23 cellular contexts compared by ENCODE assay signal in genomic region chr7:108492742-108493141, GRCh38. TPM values are rescaled to one million over a fixed set of nuclear protein-coding genes. Genes with fewer than 3 reads are reported as not detected.
DNase-seq lines count a peak whose midpoint lies in the region; ATAC-seq lines count a peak whose summit lies in the region.
"Had no signal": no experiment of that assay in that cellular context is flagged by ENCODE, and none has a peak within 500 bp of the region (broad histone marks: within the 10 kb centered on the region; RNA-seq: fewer than 3 reads in every experiment).

No MANE protein-coding gene starts in this region.

- DNase-seq in Daoy (ENCODE audit: low read depth) (peak; percentile 71), M059J (ENCODE audit: low read depth) (peak; percentile 37), astrocyte of the hippocampus (ENCODE audit: low read depth, low spot score) (peak; percentile 24), lung microvascular endothelial cell (ENCODE audit: low read depth in 2 of 2) (peak; percentile 8 to 30), activated gamma-delta T cell (lab: John Stamatoyannopoulos, UW) (no peak), NCI-H345 treated with DMSO at 0.1 percent for 48 hours (lab: John Stamatoyannopoulos, UW; ENCODE audit: unreplicated experiment) (no peak)
- DNase-seq: activated CD4-positive, alpha-beta T cell treated with anti-CD3 and anti-CD28 coated beads for 1 hour; activated CD8-positive, alpha-beta T cell treated with anti-CD3 and anti-CD28 coated beads, Interleukin-2, amount 10 ng/mL, durations not matched to agents 7 days and 5 days; activated effector memory CD4-positive, alpha-beta T cell treated with anti-CD3 and anti-CD28 coated beads, Interleukin-2, amount 50 U/mL, for 16 hours; activated T-cell treated with anti-CD3 and anti-CD28 coated beads for 4 hours; Caco-2; effector memory CD8-positive, alpha-beta T cell; IMR-90; kidney glomerular epithelial cell; NCI-H1436; nucleus accumbens; retina; SIG-M5; small intestine; stimulated activated CD4-positive, alpha-beta T cell treated with anti-CD3 and anti-CD28 coated beads, Interleukin-2, amount 100 ng/mL, for 24 hours; T-cell had no signal

- no peak for ATAC-seq in HG03354 (IDR thresholded peaks at IDR 0.05; ENCODE audit: poor library complexity, severe bottlenecking, unreplicated experiment)
- ATAC-seq: activated CD8-positive, alpha-beta T cell treated with anti-CD3 and anti-CD28 coated beads, Interleukin-2, amount 10 ng/mL, durations not matched to agents 7 days and 5 days; effector memory CD8-positive, alpha-beta T cell; stimulated activated effector memory CD8-positive, alpha-beta T cell treated with anti-CD3 and anti-CD28 coated beads, Interleukin-12 subunit alpha, Interleukin-12 subunit beta, amount 100 ng/mL, for 72 hours; T-cell had no signal

RNA-seq across cellular contexts. Expression of gene PNPLA8, which starts 33.2 kb away (rescaled TPM):
- total RNA-seq in Daoy (2014; rRNA removed; shearing (Covaris generic)), result 40.6 and 46.9 TPM in 2 replicates
- total RNA-seq in M059J (2014; rRNA removed; shearing (Covaris generic)), result 24.9 and 32.5 TPM in 2 replicates
- total RNA-seq in lung microvascular endothelial cell, result 20.5 and 27.6 TPM in 2 replicates

RNA-seq across cellular contexts. Expression of gene NRCAM, which starts 36.5 kb away (rescaled TPM):
- 0.11 and 1.0 TPM in 2 replicates for total RNA-seq in Daoy (2014; rRNA removed; shearing (Covaris generic))
- total RNA-seq in M059J (2014; rRNA removed; shearing (Covaris generic)), result 0.49 TPM in 1 of 2 replicates, not detected in the other
- total RNA-seq in lung microvascular endothelial cell, result 1.2 and 8.7 TPM in 2 replicates

Comparison
In these comparisons a context has a peak if more than half of its experiments do, and no peak if none do; other contexts are left out.
1. DNase-seq: peak in Daoy (single experiment), M059J (single experiment), astrocyte of the hippocampus (single experiment) and lung microvascular endothelial cell (2 of 2); none in activated gamma-delta T cell (single experiment) and NCI-H345 treated with DMSO at 0.1 percent for 48 hours (single experiment).